Comparison of ENCODE assay signal across 25 cellular contexts in genomic region chr3:87033205-87033604, GRCh38. TPM values are rescaled to one million over a fixed set of nuclear protein-coding genes. Genes with fewer than 3 reads are reported as not detected.
"Had no signal": no experiment of that assay in that cellular context is flagged by ENCODE, and none has a peak within 500 bp of the region (broad histone marks: within the 10 kb centered on the region; RNA-seq: fewer than 3 reads in every experiment).

No MANE protein-coding gene starts in this region.

- H3K9me3 ChIP-seq: left ventricle myocardium inferior, mucosa of descending colon, pancreas, prostate gland, suprapubic skin, thoracic aorta, tibial artery, upper lobe of right lung had no signal

- H3K4me3 Mint-ChIP-seq: memory B cell; naive thymus-derived CD4-positive, alpha-beta T cell; natural killer cell treated with Interleukin-12 subunit alpha and Interleukin-12 subunit beta and Interleukin-15 and Interleukin-18, amount 100 ng/mL, for 72 hours; stimulated activated effector memory CD8-positive, alpha-beta T cell treated with anti-CD3 and anti-CD28 coated beads, Interleukin-12 subunit alpha, Interleukin-12 subunit beta, amount 100 ng/mL, for 72 hours; stimulated activated naive CD8-positive, alpha-beta T cell treated with anti-CD3 and anti-CD28 coated beads, Interleukin-15, Interleukin-2, amounts not matched to agents 100 ng/mL and 50 ng/mL, for 24 hours had no signal

- H2AFZ ChIP-seq: hepatocyte had no signal

- H3K27me3 Mint-ChIP-seq: memory B cell; natural killer cell treated with Interleukin-12 subunit alpha and Interleukin-12 subunit beta and Interleukin-15 and Interleukin-18, amount 100 ng/mL, for 72 hours; stimulated activated naive CD8-positive, alpha-beta T cell treated with anti-CD3 and anti-CD28 coated beads, Interleukin-15, Interleukin-2, amounts not matched to agents 100 ng/mL and 50 ng/mL, for 24 hours had no signal

- H3K79me2 ChIP-seq: hepatocyte had no signal

- H3K4me1 Mint-ChIP-seq: memory B cell; naive thymus-derived CD4-positive, alpha-beta T cell; stimulated activated effector memory CD8-positive, alpha-beta T cell treated with anti-CD3 and anti-CD28 coated beads, Interleukin-12 subunit alpha, Interleukin-12 subunit beta, amount 100 ng/mL, for 72 hours had no signal

- H3K36me3 ChIP-seq: left ventricle myocardium inferior, pancreas, prostate gland, spleen, suprapubic skin, thoracic aorta, tibial artery, upper lobe of right lung had no signal

- H3K4me2 ChIP-seq: hepatocyte had no signal

- H3K4me1 ChIP-seq: left ventricle myocardium inferior, pancreas, prostate gland, spleen, suprapubic skin, tibial artery, upper lobe of right lung had no signal

- H3K4me3 ChIP-seq: hepatocyte, left ventricle myocardium inferior, lung, mucosa of descending colon, pancreas, prostate gland, spleen, suprapubic skin, thoracic aorta, tibial artery, upper lobe of right lung had no signal

- ATAC-seq: mucosa of descending colon; naive thymus-derived CD4-positive, alpha-beta T cell; natural killer cell treated with Interleukin-12 subunit alpha and Interleukin-12 subunit beta and Interleukin-15 and Interleukin-18, amount 100 ng/mL, for 72 hours; pancreas; right cardiac atrium; sciatic nerve; stimulated activated effector memory CD8-positive, alpha-beta T cell treated with anti-CD3 and anti-CD28 coated beads, Interleukin-12 subunit alpha, Interleukin-12 subunit beta, amount 100 ng/mL, for 72 hours; upper lobe of right lung had no signal

- DNase-seq: islet precursor cell; left ventricle myocardium inferior; midbrain; mucosa of descending colon; naive thymus-derived CD4-positive, alpha-beta T cell; pancreas; posterior cingulate gyrus; retina; right cardiac atrium; small intestine; spleen; stimulated activated CD4-positive, alpha-beta T cell treated with anti-CD3 and anti-CD28 coated beads, Interleukin-4, amount 100 ng/mL, for 24 hours; stimulated activated naive CD4-positive, alpha-beta T cell; tibial artery; upper lobe of right lung had no signal

- H3K27ac Mint-ChIP-seq: memory B cell; naive thymus-derived CD4-positive, alpha-beta T cell; natural killer cell treated with Interleukin-12 subunit alpha and Interleukin-12 subunit beta and Interleukin-15 and Interleukin-18, amount 100 ng/mL, for 72 hours; stimulated activated effector memory CD8-positive, alpha-beta T cell treated with anti-CD3 and anti-CD28 coated beads, Interleukin-12 subunit alpha, Interleukin-12 subunit beta, amount 100 ng/mL, for 72 hours; stimulated activated naive CD8-positive, alpha-beta T cell treated with anti-CD3 and anti-CD28 coated beads, Interleukin-15, Interleukin-2, amounts not matched to agents 100 ng/mL and 50 ng/mL, for 24 hours had no signal

- H3K27ac ChIP-seq: hepatocyte, left ventricle myocardium inferior, pancreas, prostate gland, spleen, suprapubic skin, thoracic aorta, tibial artery, upper lobe of right lung had no signal

- H3K27me3 ChIP-seq: hepatocyte, pancreas, spleen, suprapubic skin, tibial artery, upper lobe of right lung had no signal

- H3K36me3 Mint-ChIP-seq: memory B cell; naive thymus-derived CD4-positive, alpha-beta T cell; natural killer cell treated with Interleukin-12 subunit alpha and Interleukin-12 subunit beta and Interleukin-15 and Interleukin-18, amount 100 ng/mL, for 72 hours; stimulated activated effector memory CD8-positive, alpha-beta T cell treated with anti-CD3 and anti-CD28 coated beads, Interleukin-12 subunit alpha, Interleukin-12 subunit beta, amount 100 ng/mL, for 72 hours had no signal

RNA-seq across cellular contexts. Expression of gene VGLL3, which starts 42.3 kb away (rescaled TPM):
- total RNA-seq: natural killer cell treated with Interleukin-12 subunit alpha and Interleukin-12 subunit beta and Interleukin-15 and Interleukin-18, amount 100 ng/mL, for 72 hours had no signal
- polyA plus RNA-seq: naive thymus-derived CD4-positive, alpha-beta T cell had no signal
